39 cellular contexts compared by ENCODE assay signal in genomic region chr16:30016555-30017276, GRCh38. TPM values are rescaled to one million over a fixed set of nuclear protein-coding genes. Genes with fewer than 3 reads are reported as not detected.
"Had no signal": no experiment of that assay in that cellular context is flagged by ENCODE, and none has a peak within 500 bp of the region (broad histone marks: within the 10 kb centered on the region; RNA-seq: fewer than 3 reads in every experiment).

No MANE protein-coding gene starts in this region.

- DNase-seq: activated CD4-positive, alpha-beta memory T cell treated with anti-CD3 and anti-CD28 coated beads, Interleukin-2, amount 10 ng/mL, durations not matched to agents 7 days and 5 days; activated CD4-positive, alpha-beta T cell treated with anti-CD3 and anti-CD28 coated beads for 1 hour; activated CD4-positive, alpha-beta T cell treated with anti-CD3 and anti-CD28 coated beads for 36 hours; activated CD4-positive, alpha-beta T cell treated with anti-CD3 and anti-CD28 coated beads for 48 hours; activated CD4-positive, alpha-beta T cell treated with anti-CD3 and anti-CD28 coated beads, Interleukin-2, amount 10 ng/mL, durations not matched to agents 7 days and 5 days; activated CD4-positive, alpha-beta T cell treated with anti-CD3 and anti-CD28 coated beads, Interleukin-2, amount 50 U/mL, for 48 hours; activated CD4-positive, CD25-positive, alpha-beta regulatory T cell; activated CD8-positive, alpha-beta memory T cell treated with anti-CD3 and anti-CD28 coated beads for 24 hours; activated CD8-positive, alpha-beta memory T cell treated with anti-CD3 and anti-CD28 coated beads, Interleukin-2, amount 10 ng/mL, durations not matched to agents 7 days and 5 days; activated CD8-positive, alpha-beta memory T cell treated with anti-CD3 and anti-CD28 coated beads, Interleukin-2, amount 50 U/mL, for 48 hours; activated CD8-positive, alpha-beta T cell treated with anti-CD3 and anti-CD28 coated beads, Interleukin-2, amount 10 ng/mL, durations not matched to agents 7 days and 5 days; activated effector memory CD4-positive, alpha-beta T cell treated with anti-CD3 and anti-CD28 coated beads, Interleukin-2, amount 50 U/mL, for 16 hours; activated gamma-delta T cell treated with Interleukin-2 at 50 U/mL for 16 hours; activated naive CD4-positive, alpha-beta T cell; activated naive CD4-positive, alpha-beta T cell treated with anti-CD3 and anti-CD28 coated beads for 36 hours; activated naive CD8-positive, alpha-beta T cell treated with anti-CD3 and anti-CD28 coated beads for 36 hours; activated T-cell treated with anti-CD3 and anti-CD28 coated beads, Interleukin-2, amount 50 U/mL, for 24 hours; activated T-cell treated with anti-CD3 and anti-CD28 coated beads, Interleukin-2, amount 50 U/mL, for 48 hours; adrenal gland; amniotic stem cell; aorta; body of pancreas; brain microvascular endothelial cell; central memory CD4-positive, alpha-beta T cell; SW 1271; T-helper 1 cell; T-helper 2 cell; T-helper 9 cell had no signal

- H3K36me3 ChIP-seq: adrenal gland, brain microvascular endothelial cell, breast epithelium had no signal

- ATAC-seq: activated CD4-positive, alpha-beta T cell treated with anti-CD3 and anti-CD28 coated beads for 36 hours; activated CD4-positive, CD25-positive, alpha-beta regulatory T cell treated with anti-CD3 and anti-CD28 coated beads, Interleukin-2, amount 50 U/mL, for 24 hours; activated CD8-positive, alpha-beta memory T cell treated with anti-CD3 and anti-CD28 coated beads, Interleukin-2, amount 10 ng/mL, durations not matched to agents 7 days and 5 days; activated CD8-positive, alpha-beta T cell treated with anti-CD3 and anti-CD28 coated beads, Interleukin-2, amount 10 ng/mL, durations not matched to agents 7 days and 5 days; activated naive CD4-positive, alpha-beta T cell treated with anti-CD3 and anti-CD28 coated beads, Interleukin-2, amount 50 U/mL, for 72 hours; activated T-helper 17 cell treated with anti-CD3 and anti-CD28 coated beads, Interleukin-2, amount 50 U/mL, for 72 hours; body of pancreas had no signal

- H3K27ac Mint-ChIP-seq: activated CD4-positive, alpha-beta memory T cell treated with anti-CD3 and anti-CD28 coated beads, Interleukin-2, amount 10 ng/mL, durations not matched to agents 7 days and 5 days; activated CD4-positive, alpha-beta T cell treated with anti-CD3 and anti-CD28 coated beads for 36 hours; activated CD4-positive, alpha-beta T cell treated with anti-CD3 and anti-CD28 coated beads, Interleukin-2, amount 10 ng/mL, durations not matched to agents 7 days and 5 days; activated CD8-positive, alpha-beta memory T cell treated with anti-CD3 and anti-CD28 coated beads, Interleukin-2, amount 10 ng/mL, durations not matched to agents 7 days and 5 days; activated CD8-positive, alpha-beta T cell treated with anti-CD3 and anti-CD28 coated beads, Interleukin-2, amount 10 ng/mL, durations not matched to agents 7 days and 5 days; activated naive CD4-positive, alpha-beta T cell treated with anti-CD3 and anti-CD28 coated beads for 36 hours; activated naive CD4-positive, alpha-beta T cell treated with anti-CD3 and anti-CD28 coated beads, Interleukin-2, amount 50 U/mL, for 72 hours; activated naive CD8-positive, alpha-beta T cell treated with anti-CD3 and anti-CD28 coated beads for 36 hours; activated T-cell treated with anti-CD3 and anti-CD28 coated beads, Interleukin-2, amount 50 U/mL, for 24 hours; activated T-helper 1 cell treated with anti-CD3 and anti-CD28 coated beads, Interleukin-12 subunit alpha, Interleukin-12 subunit beta, Interleukin-2, Interleukin-4 antibody, amounts not matched to agents 30 ng/mL and 10 ng/mL and 1 ng/mL, durations not matched to agents 14 hours and 24 hours and 36 hours; activated T-helper 17 cell treated with anti-CD3 and anti-CD28 coated beads, Interleukin-2, amount 50 U/mL, for 72 hours; T-helper 1 cell treated with Interleukin-12 subunit alpha and Interleukin-12 subunit beta and Interleukin-4 antibody, amounts not matched to agents 30 μg/mL and 1 μg/mL, for 36 hours; T-helper 2 cell treated with Interferon-gamma antibody and Interleukin-4, amounts not matched to agents 5 μg/mL and 100 μg/mL, for 36 hours had no signal

- H3K27ac ChIP-seq: adrenal gland, body of pancreas, brain microvascular endothelial cell, breast epithelium, VCaP had no signal

- H3K4me3 ChIP-seq: adrenal gland, body of pancreas, breast epithelium had no signal

- H3K9me3 Mint-ChIP-seq: activated CD4-positive, alpha-beta memory T cell treated with anti-CD3 and anti-CD28 coated beads, Interleukin-2, amount 10 ng/mL, durations not matched to agents 7 days and 5 days; activated CD4-positive, alpha-beta T cell treated with anti-CD3 and anti-CD28 coated beads, Interleukin-2, amount 10 ng/mL, durations not matched to agents 7 days and 5 days; activated naive CD4-positive, alpha-beta T cell treated with anti-CD3 and anti-CD28 coated beads for 36 hours; activated naive CD4-positive, alpha-beta T cell treated with anti-CD3 and anti-CD28 coated beads, Interleukin-2, amount 50 U/mL, for 72 hours; activated naive CD8-positive, alpha-beta T cell treated with anti-CD3 and anti-CD28 coated beads for 36 hours; activated T-cell treated with anti-CD3 and anti-CD28 coated beads, Interleukin-2, amount 50 U/mL, for 24 hours; activated T-helper 1 cell treated with anti-CD3 and anti-CD28 coated beads, Interleukin-12 subunit alpha, Interleukin-12 subunit beta, Interleukin-2, Interleukin-4 antibody, amounts not matched to agents 30 ng/mL and 10 ng/mL and 1 ng/mL, durations not matched to agents 14 hours and 24 hours and 36 hours; activated T-helper 17 cell treated with anti-CD3 and anti-CD28 coated beads, Interleukin-2, amount 50 U/mL, for 72 hours; T-helper 1 cell treated with Interleukin-12 subunit alpha and Interleukin-12 subunit beta and Interleukin-4 antibody, amounts not matched to agents 30 μg/mL and 1 μg/mL, for 36 hours; T-helper 2 cell treated with Interferon-gamma antibody and Interleukin-4, amounts not matched to agents 5 μg/mL and 100 μg/mL, for 36 hours had no signal

- H3K36me3 Mint-ChIP-seq: activated CD8-positive, alpha-beta memory T cell treated with anti-CD3 and anti-CD28 coated beads, Interleukin-2, amount 10 ng/mL, durations not matched to agents 7 days and 5 days; activated naive CD4-positive, alpha-beta T cell treated with anti-CD3 and anti-CD28 coated beads, Interleukin-2, amount 50 U/mL, for 72 hours; activated naive CD8-positive, alpha-beta T cell treated with anti-CD3 and anti-CD28 coated beads for 36 hours had no signal

- H3K9me3 ChIP-seq: adrenal gland, body of pancreas, breast epithelium had no signal

- FAIRE-seq: astrocyte, TTC549 had no signal

- H3K4me1 ChIP-seq: adrenal gland, breast epithelium had no signal

- H3K4me3 Mint-ChIP-seq: activated CD4-positive, alpha-beta memory T cell treated with anti-CD3 and anti-CD28 coated beads, Interleukin-2, amount 10 ng/mL, durations not matched to agents 7 days and 5 days; activated CD4-positive, alpha-beta T cell treated with anti-CD3 and anti-CD28 coated beads for 36 hours; activated CD4-positive, alpha-beta T cell treated with anti-CD3 and anti-CD28 coated beads, Interleukin-2, amount 10 ng/mL, durations not matched to agents 7 days and 5 days; activated CD8-positive, alpha-beta memory T cell treated with anti-CD3 and anti-CD28 coated beads, Interleukin-2, amount 10 ng/mL, durations not matched to agents 7 days and 5 days; activated CD8-positive, alpha-beta T cell treated with anti-CD3 and anti-CD28 coated beads, Interleukin-2, amount 10 ng/mL, durations not matched to agents 7 days and 5 days; activated naive CD4-positive, alpha-beta T cell treated with anti-CD3 and anti-CD28 coated beads for 36 hours; activated naive CD8-positive, alpha-beta T cell treated with anti-CD3 and anti-CD28 coated beads for 36 hours; activated T-cell treated with anti-CD3 and anti-CD28 coated beads, Interleukin-2, amount 50 U/mL, for 24 hours; activated T-helper 1 cell treated with anti-CD3 and anti-CD28 coated beads, Interleukin-12 subunit alpha, Interleukin-12 subunit beta, Interleukin-2, Interleukin-4 antibody, amounts not matched to agents 30 ng/mL and 10 ng/mL and 1 ng/mL, durations not matched to agents 14 hours and 24 hours and 36 hours; activated T-helper 17 cell treated with anti-CD3 and anti-CD28 coated beads, Interleukin-2, amount 50 U/mL, for 72 hours; T-helper 1 cell treated with Interleukin-12 subunit alpha and Interleukin-12 subunit beta and Interleukin-4 antibody, amounts not matched to agents 30 μg/mL and 1 μg/mL, for 36 hours; T-helper 2 cell treated with Interferon-gamma antibody and Interleukin-4, amounts not matched to agents 5 μg/mL and 100 μg/mL, for 36 hours had no signal

RNA-seq across cellular contexts. Expression of gene DOC2A, which starts 5.9 kb away (rescaled TPM):
- total RNA-seq: activated CD4-positive, alpha-beta memory T cell treated with anti-CD3 and anti-CD28 coated beads, Interleukin-2, amount 10 ng/mL, durations not matched to agents 7 days and 5 days had no signal

RNA-seq across cellular contexts. Expression of gene C16orf92, which starts 6.3 kb away (rescaled TPM):
- total RNA-seq: activated CD4-positive, alpha-beta memory T cell treated with anti-CD3 and anti-CD28 coated beads, Interleukin-2, amount 10 ng/mL, durations not matched to agents 7 days and 5 days; activated CD4-positive, alpha-beta T cell treated with anti-CD3 and anti-CD28 coated beads for 36 hours; activated CD4-positive, alpha-beta T cell treated with anti-CD3 and anti-CD28 coated beads, Interleukin-2, amount 10 ng/mL, durations not matched to agents 7 days and 5 days; activated CD8-positive, alpha-beta memory T cell treated with anti-CD3 and anti-CD28 coated beads, Interleukin-2, amount 10 ng/mL, durations not matched to agents 7 days and 5 days; activated CD8-positive, alpha-beta T cell treated with anti-CD3 and anti-CD28 coated beads, Interleukin-2, amount 10 ng/mL, durations not matched to agents 7 days and 5 days; activated naive CD4-positive, alpha-beta T cell treated with anti-CD3 and anti-CD28 coated beads for 36 hours; activated naive CD4-positive, alpha-beta T cell treated with anti-CD3 and anti-CD28 coated beads, Interleukin-2, amount 50 U/mL, for 72 hours; activated naive CD8-positive, alpha-beta T cell treated with anti-CD3 and anti-CD28 coated beads for 36 hours; activated T-helper 1 cell treated with anti-CD3 and anti-CD28 coated beads, Interleukin-12 subunit alpha, Interleukin-12 subunit beta, Interleukin-2, Interleukin-4 antibody, amounts not matched to agents 30 ng/mL and 10 ng/mL and 1 ng/mL, durations not matched to agents 14 hours and 24 hours and 36 hours; activated T-helper 17 cell treated with anti-CD3 and anti-CD28 coated beads, Interleukin-2, amount 50 U/mL, for 72 hours; adrenal gland; aorta; astrocyte; body of pancreas; breast epithelium; cardiac septum had no signal
- polyA plus RNA-seq: adrenal gland, aorta had no signal

RNA-seq across cellular contexts. Expression of gene TLCD3B, which starts 14.4 kb away (rescaled TPM):
- total RNA-seq: aorta, body of pancreas, cardiac septum had no signal
- polyA plus RNA-seq: aorta had no signal
